Comparison of ENCODE assay signal across 6 cellular contexts in genomic region chr4:7259039-7259438, GRCh38.
"Had no signal": no experiment of that assay in that cellular context is flagged by ENCODE, and none has a peak within 500 bp of the region (broad histone marks: within the 10 kb centered on the region; RNA-seq: fewer than 3 reads in every experiment).

No MANE protein-coding gene starts in this region.

- H3K4me2 ChIP-seq: KMS-11 had no signal

- H3K27ac ChIP-seq: HL-60, KMS-11 had no signal

- H3K9ac ChIP-seq: KMS-11 had no signal

- FAIRE-seq: HTR-8/SVneo had no signal

- DNase-seq: Karpas-422, KBM-7, KG1 had no signal
